In the genomic region with DNA sequence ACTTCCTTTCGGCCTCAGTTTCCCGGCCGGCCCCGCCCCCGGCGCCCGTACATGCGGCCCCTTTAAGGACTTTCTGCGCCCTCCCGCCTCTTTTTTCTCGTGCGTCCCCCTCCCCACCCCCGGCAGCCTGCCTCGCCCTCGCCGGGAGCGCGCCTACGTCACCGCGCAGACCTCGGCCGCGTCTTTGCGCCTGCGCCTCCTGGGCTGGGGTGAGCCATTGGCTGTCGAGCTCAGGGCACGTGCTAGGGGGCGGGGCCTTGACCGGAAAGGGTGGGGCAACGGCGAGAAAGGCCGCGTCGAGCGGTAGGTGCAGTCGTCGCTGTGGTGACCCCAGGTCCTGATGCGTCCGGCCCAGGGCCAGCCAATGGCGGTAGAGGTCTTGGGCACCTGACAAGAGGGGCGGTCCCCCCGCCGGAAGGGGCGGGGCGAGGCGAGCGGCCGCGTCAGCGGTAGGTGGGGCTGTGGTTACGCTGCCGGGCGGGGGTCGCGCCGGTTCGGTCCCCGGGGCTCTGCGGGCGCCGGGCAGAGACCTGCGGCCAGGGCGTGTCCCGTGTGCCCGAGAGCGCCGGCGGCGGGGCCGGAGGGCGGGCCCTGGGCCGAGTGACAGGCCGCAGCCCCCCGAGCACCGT, we compare ENCODE assay signal across 8 cellular contexts. TPM values are rescaled to one million over a fixed set of nuclear protein-coding genes. Genes with fewer than 3 reads are reported as not detected.
A peak's percentile ranks its signal among the peaks of the same experiment; 100 is the strongest.
DNase-seq lines count a peak whose midpoint lies in the region; ATAC-seq, FAIRE-seq and TF ChIP-seq lines count a peak whose summit lies in the region.

A gene with protein sequence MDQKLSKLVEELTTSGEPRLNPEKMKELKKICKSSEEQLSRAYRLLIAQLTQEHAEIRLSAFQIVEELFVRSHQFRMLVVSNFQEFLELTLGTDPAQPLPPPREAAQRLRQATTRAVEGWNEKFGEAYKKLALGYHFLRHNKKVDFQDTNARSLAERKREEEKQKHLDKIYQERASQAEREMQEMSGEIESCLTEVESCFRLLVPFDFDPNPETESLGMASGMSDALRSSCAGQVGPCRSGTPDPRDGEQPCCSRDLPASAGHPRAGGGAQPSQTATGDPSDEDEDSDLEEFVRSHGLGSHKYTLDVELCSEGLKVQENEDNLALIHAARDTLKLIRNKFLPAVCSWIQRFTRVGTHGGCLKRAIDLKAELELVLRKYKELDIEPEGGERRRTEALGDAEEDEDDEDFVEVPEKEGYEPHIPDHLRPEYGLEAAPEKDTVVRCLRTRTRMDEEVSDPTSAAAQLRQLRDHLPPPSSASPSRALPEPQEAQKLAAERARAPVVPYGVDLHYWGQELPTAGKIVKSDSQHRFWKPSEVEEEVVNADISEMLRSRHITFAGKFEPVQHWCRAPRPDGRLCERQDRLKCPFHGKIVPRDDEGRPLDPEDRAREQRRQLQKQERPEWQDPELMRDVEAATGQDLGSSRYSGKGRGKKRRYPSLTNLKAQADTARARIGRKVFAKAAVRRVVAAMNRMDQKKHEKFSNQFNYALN (plus strand): TSS at position 428 of the 629 bp plus-strand sequence. CDS start 884 bp downstream, outside the sequence.

- in situ Hi-C loops in ACHN (cut with HindIII; ENCODE audit: low pct_ligation_motif_present, low pct_unique_long_range_greater_than_20kb, low sequenced_read_pairs), result no loop called here
- in situ Hi-C loops in mammary epithelial cell (cut with MboI; ENCODE audit: low sequenced_read_pairs in 2 of 2), result loop anchor here in 1 of 2 donors (10.0 kb wide), 1 partner anchor 52 kb away; no protein-coding TSS in a partner anchor

- H3K9me3 ChIP-seq in WERI-Rb-1 (ENCODE audit: severe bottlenecking) (no peaks in the 10 kb centered on the region), mammary epithelial cell (replicated peaks; ENCODE audit: insufficient read depth, low read length) (no peaks in the 10 kb centered on the region), small intestine (ENCODE audit: control insufficient read depth, low read depth) (no peaks in the 10 kb centered on the region)

- H3K27me3 ChIP-seq in WERI-Rb-1 (ENCODE audit: insufficient read depth, low read depth, severe bottlenecking) (no peaks in the 10 kb centered on the region), mammary epithelial cell (ENCODE audit: insufficient read depth, low read length) (no peaks in the 10 kb centered on the region), small intestine (ENCODE audit: control insufficient read depth in 2 of 2, insufficient read depth in 2 of 2, low read length in 2 of 2) (no peaks in the 10 kb centered on the region)

- CTCF ChIA-PET in mammary epithelial cell (lab: Charles Lee; ENCODE audit: low non-redundant PET), result interaction anchor here (0.6 kb wide), 1 partner anchor 36 kb away, joined by 4 read pairs; no protein-coding TSS in a partner anchor

- H3K79me2 ChIP-seq in mammary epithelial cell (ENCODE audit: insufficient read depth, low read length), result peaks cover 36% of the 10 kb centered on the region

- H3K4me2 ChIP-seq in mammary epithelial cell (ENCODE audit: insufficient read depth, low read depth, low read length), result peak within 1 kb of the TSS; percentile 100

- dilution Hi-C loops in mammary epithelial cell (cut with HindIII; ENCODE audit: low sequenced_read_pairs), result loop anchor here (5.0 kb wide), 2 partner anchors 35 to 40 kb away; no protein-coding TSS in a partner anchor

- ATAC-seq in GM18873 (IDR thresholded peaks at IDR 0.05; ENCODE audit: low FRiP score, unreplicated experiment) (peak; percentile 92), HG03139 (IDR thresholded peaks at IDR 0.05; ENCODE audit: unreplicated experiment) (peak; percentile 91)

- BruUV-seq in mammary epithelial cell (replicated peaks; lab: Mats Ljungman, UMichigan), result no TSS peak

- peak within 1 kb of the TSS; percentile 86 for H3K9ac ChIP-seq in mammary epithelial cell (ENCODE audit: insufficient read depth, low read length)

- H3K27ac ChIP-seq in WERI-Rb-1 (peak within 1 kb of the TSS; percentile 94), mammary epithelial cell (ENCODE audit: insufficient read depth, low read depth, low read length) (peak within 1 kb of the TSS; percentile 89), small intestine (ENCODE audit: low read depth in 1 of 2, low read length in 1 of 2) (peak within 1 kb of the TSS; percentile 97 to 98)

- H4K20me1 ChIP-seq in mammary epithelial cell (ENCODE audit: insufficient read depth, low read length), result no peaks in the 10 kb centered on the region

- H3K4me1 ChIP-seq in mammary epithelial cell (ENCODE audit: insufficient read depth, low read length), result peaks cover 25% of the 10 kb centered on the region
- peaks cover 0 to 3% of the 10 kb centered on the region in 2 donors for H3K4me1 ChIP-seq in small intestine (ENCODE audit: control insufficient read depth in 2 of 2, insufficient read depth in 1 of 2, low read depth in 1 of 2, low read length in 1 of 2)

- DNase-seq in ACHN (peak; percentile 96), NCI-H2227 (lab: John Stamatoyannopoulos, UW; ENCODE audit: unreplicated experiment) (peak; percentile 97), WERI-Rb-1 (peak; percentile 100), mammary epithelial cell (peak; percentile 100), iPS-NIHi11 (ENCODE audit: low spot score) (peak; percentile 99), small intestine (peak; percentile 99)

- TF ChIP-seq CTCF in WERI-Rb-1 (IDR thresholded peaks at IDR 0.05; ENCODE audit: low read depth, low read length) (no peak), mammary epithelial cell (conservative IDR thresholded peaks at IDR 0.05 in 1 of 2, IDR thresholded peaks at IDR 0.05 in 1 of 2; ENCODE audit: extremely low read depth in 1 of 2, insufficient read depth in 1 of 2, low read depth in 1 of 2, low read length in 2 of 2) (no peak)

- peak within 1 kb of the TSS; percentile 86 for H2AFZ ChIP-seq in mammary epithelial cell (ENCODE audit: low read depth, low read length)

- H3K4me3 ChIP-seq in WERI-Rb-1 (ENCODE audit: low read depth, low read length) (peak within 1 kb of the TSS; percentile 89), mammary epithelial cell (replicated peaks in 1 of 3; ENCODE audit: insufficient read depth in 1 of 3, low read depth in 2 of 3, low read length in 3 of 3) (peak within 1 kb of the TSS; percentile 80 to 89 (median 87)), small intestine (ENCODE audit: low read depth in 1 of 2, low read length in 2 of 2) (peak within 1 kb of the TSS; percentile 69 to 82)

- peaks cover 14% of the 10 kb centered on the region for H3K36me3 ChIP-seq in WERI-Rb-1
- H3K36me3 ChIP-seq in mammary epithelial cell (ENCODE audit: insufficient read depth, low read length), result peaks cover 4% of the 10 kb centered on the region
- no peaks in the 10 kb centered on the region for H3K36me3 ChIP-seq in small intestine (ENCODE audit: control insufficient read depth in 2 of 2, insufficient read depth in 2 of 2, low read length in 2 of 2)

- FAIRE-seq in small intestine (lab: Jason Lieb, UNC), result no peak

- 10% methylated on average over 10 of the region's 76 CpGs for WGBS in mammary epithelial cell (ENCODE audit: low coverage, missing lambda C conversion rate)
- WGBS in small intestine, 3 donors, result 0 to 1% (median 0%) methylated on average over 46 to 76 of the region's 76 CpGs

- intact Hi-C loops in mammary epithelial cell (cut with micrococcal nuclease), result loop anchor here (1.0 to 10.0 kb wide), 8 partner anchors 17 to 378 kb away; a partner anchor contains a TSS

RNA-seq across cellular contexts. Expression of the gene that starts here (rescaled TPM):
- 10 to 100 TPM; 11.8 to 33.2 TPM for total RNA-seq in mammary epithelial cell
- polyA plus RNA-seq in mammary epithelial cell (6.2 TPM), small intestine (10 to 100 TPM in 1 of 3 donors, 1 to 10 TPM in 2; 8.5 to 10.5 (median 9.2) TPM)
- polyA minus RNA-seq in mammary epithelial cell, result 5.6 TPM

Comparison
In these comparisons a context has a peak if more than half of its experiments do, and no peak if none do; other contexts are left out.
1. Peak in every context shown above with its lines: DNase-seq, ATAC-seq, H3K4me3 ChIP-seq and H3K27ac ChIP-seq.